ENCODE assay signal across 7 cellular contexts in the genomic region with DNA sequence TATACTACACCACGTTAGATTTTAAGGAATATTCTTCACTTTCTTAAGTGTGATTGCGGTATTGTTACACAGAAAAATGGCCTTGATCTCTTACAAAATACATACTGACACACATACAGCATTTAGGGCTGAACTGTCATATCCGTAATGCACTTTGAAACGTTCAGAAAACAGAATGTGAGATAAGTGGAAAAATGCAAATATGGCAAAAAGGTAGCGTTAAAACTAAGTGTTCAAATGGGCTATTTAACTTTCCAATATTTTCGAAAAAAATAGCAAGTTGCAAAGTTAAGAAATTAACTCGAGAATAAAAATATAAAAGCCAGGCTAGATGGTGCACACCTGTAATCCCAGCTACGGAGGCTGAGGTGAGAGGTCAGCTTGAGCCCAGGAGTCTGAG. TPM values are rescaled to one million over a fixed set of nuclear protein-coding genes. Genes with fewer than 3 reads are reported as not detected.
DNase-seq lines count a peak whose midpoint lies in the region; TF ChIP-seq lines count a peak whose summit lies in the region.

No MANE protein-coding gene starts in this region.

- peak overlapping the region in 3 of 5 donors; percentile 90 to 98 (median 97) for H3K9ac ChIP-seq in subcutaneous abdominal adipose tissue (ENCODE audit: low read length in 5 of 5)

- H3K27me3 ChIP-seq in subcutaneous abdominal adipose tissue (ENCODE audit: control insufficient read depth in 5 of 5, insufficient read depth in 4 of 5, low read length in 5 of 5) = no peaks in the 10 kb centered on the region

- H3K9me3 Mint-ChIP-seq in HFFc6 = no peaks in the 10 kb centered on the region
- peaks cover 8% of the 10 kb centered on the region for H3K9me3 Mint-ChIP-seq in activated T-helper 1 cell treated with anti-CD3 and anti-CD28 coated beads, Interleukin-12 subunit alpha, Interleukin-12 subunit beta, Interleukin-2, Interleukin-4 antibody, amounts not matched to agents 30 ng/mL and 10 ng/mL and 1 ng/mL, durations not matched to agents 14 hours and 24 hours and 36 hours
- no peaks in the 10 kb centered on the region for H3K9me3 Mint-ChIP-seq in immature natural killer cell

- H3K27me3 Mint-ChIP-seq in HFFc6 (ENCODE audit: insufficient read depth) = no peaks in the 10 kb centered on the region
- peaks cover 3% of the 10 kb centered on the region for H3K27me3 Mint-ChIP-seq in activated T-helper 1 cell treated with anti-CD3 and anti-CD28 coated beads, Interleukin-12 subunit alpha, Interleukin-12 subunit beta, Interleukin-2, Interleukin-4 antibody, amounts not matched to agents 30 ng/mL and 10 ng/mL and 1 ng/mL, durations not matched to agents 14 hours and 24 hours and 36 hours (ENCODE audit: insufficient read depth)
- H3K27me3 Mint-ChIP-seq in immature natural killer cell (ENCODE audit: low read depth in 3 of 3) = peaks cover 0 to 4% (median 2%) of the 10 kb centered on the region in 3 donors

- H3K4me1 Mint-ChIP-seq in HFFc6 (ENCODE audit: low read depth) (peaks cover 39% of the 10 kb centered on the region), immature natural killer cell (peaks cover 34 to 49% of the 10 kb centered on the region in 2 donors)
- H3K4me1 Mint-ChIP-seq in activated T-helper 1 cell treated with anti-CD3 and anti-CD28 coated beads, Interleukin-12 subunit alpha, Interleukin-12 subunit beta, Interleukin-2, Interleukin-4 antibody, amounts not matched to agents 30 ng/mL and 10 ng/mL and 1 ng/mL, durations not matched to agents 14 hours and 24 hours and 36 hours (ENCODE audit: low read depth) = peaks cover 52% of the 10 kb centered on the region

- peak overlapping the region; percentile 80 to 90 (median 85) for H3K4me3 ChIP-seq in subcutaneous abdominal adipose tissue (ENCODE audit: low read depth in 1 of 5, low read length in 5 of 5)
- no peak overlapping the region for H3K4me3 ChIP-seq in lower leg skin (ENCODE audit: low read depth, poor library complexity, severe bottlenecking)

- no peak for TF ChIP-seq POLR2A in lower leg skin (IDR thresholded peaks at IDR 0.05)

- H3K4me1 ChIP-seq in subcutaneous abdominal adipose tissue (ENCODE audit: control insufficient read depth in 5 of 5, insufficient read depth in 5 of 5, low read length in 5 of 5) = peaks cover 0 to 47% (median 41%) of the 10 kb centered on the region in 5 donors

- H3K36me3 ChIP-seq in subcutaneous abdominal adipose tissue (ENCODE audit: control insufficient read depth in 5 of 5, insufficient read depth in 5 of 5, low read length in 5 of 5) = no peaks in the 10 kb centered on the region

- 63 to 73% methylated on average over 8 of the region's 8 CpGs for WGBS in lower leg skin, 2 donors

- peaks cover 0 to 2% (median 0%) of the 10 kb centered on the region in 5 donors for H3K9me3 ChIP-seq in subcutaneous abdominal adipose tissue (ENCODE audit: control insufficient read depth in 5 of 5, low read length in 5 of 5)

- DNase-seq in HFFc6 (no peak), immature natural killer cell (no peak), NCI-H748 treated with DMSO at 0.1 percent for 48 hours (lab: John Stamatoyannopoulos, UW) (no peak), lower leg skin (ENCODE audit: low spot score in 2 of 2) (no peak), COLO829 (ENCODE audit: low spot score) (no peak)
- no peak for DNase-seq in activated T-helper 1 cell treated with anti-CD3 and anti-CD28 coated beads, Interleukin-12 subunit alpha, Interleukin-12 subunit beta, Interleukin-2, Interleukin-4 antibody, amounts not matched to agents 30 ng/mL and 10 ng/mL and 1 ng/mL, durations not matched to agents 14 hours and 24 hours and 36 hours (ENCODE audit: low spot score)

- intact Hi-C loops in activated T-helper 1 cell treated with anti-CD3 and anti-CD28 coated beads, Interleukin-12 subunit alpha, Interleukin-12 subunit beta, Interleukin-2, Interleukin-4 antibody, amounts not matched to agents 30 ng/mL and 10 ng/mL and 1 ng/mL, durations not matched to agents 14 hours and 24 hours and 36 hours (cut with micrococcal nuclease) = loop anchor here (5.0 kb wide), 1 partner anchor 489 kb away; a partner anchor contains a TSS
- intact Hi-C loops in lower leg skin (cut with DNase I; ENCODE audit: low total_unique reads) = no loop called here

- no peak for TF ChIP-seq CTCF in HFFc6 (IDR thresholded peaks at IDR 0.05)
- no peak for TF ChIP-seq CTCF in lower leg skin (IDR thresholded peaks at IDR 0.05)

- peak overlapping the region; percentile 100; the same call in 1 of the 2 replicates for H3K27ac Mint-ChIP-seq in HFFc6
- H3K27ac Mint-ChIP-seq in activated T-helper 1 cell treated with anti-CD3 and anti-CD28 coated beads, Interleukin-12 subunit alpha, Interleukin-12 subunit beta, Interleukin-2, Interleukin-4 antibody, amounts not matched to agents 30 ng/mL and 10 ng/mL and 1 ng/mL, durations not matched to agents 14 hours and 24 hours and 36 hours = no peak overlapping the region
- peak overlapping the region in 4 of 6 donors; percentile 53 to 96 (median 90) for H3K27ac Mint-ChIP-seq in immature natural killer cell

- H3K4me3 Mint-ChIP-seq in HFFc6 = peak overlapping the region; percentile 99
- H3K4me3 Mint-ChIP-seq in activated T-helper 1 cell treated with anti-CD3 and anti-CD28 coated beads, Interleukin-12 subunit alpha, Interleukin-12 subunit beta, Interleukin-2, Interleukin-4 antibody, amounts not matched to agents 30 ng/mL and 10 ng/mL and 1 ng/mL, durations not matched to agents 14 hours and 24 hours and 36 hours = peak overlapping the region; percentile 95
- peak overlapping the region; percentile 92 to 95 (median 95) for H3K4me3 Mint-ChIP-seq in immature natural killer cell

- H3K36me3 Mint-ChIP-seq in HFFc6 (ENCODE audit: low read depth) (peaks cover 28% of the 10 kb centered on the region; the same call in 1 of the 2 replicates), immature natural killer cell (peaks cover 0 to 3% (median 3%) of the 10 kb centered on the region in 3 donors)
- peaks cover 42% of the 10 kb centered on the region for H3K36me3 Mint-ChIP-seq in activated T-helper 1 cell treated with anti-CD3 and anti-CD28 coated beads, Interleukin-12 subunit alpha, Interleukin-12 subunit beta, Interleukin-2, Interleukin-4 antibody, amounts not matched to agents 30 ng/mL and 10 ng/mL and 1 ng/mL, durations not matched to agents 14 hours and 24 hours and 36 hours (ENCODE audit: low read depth)

- H3K27ac ChIP-seq in subcutaneous abdominal adipose tissue (ENCODE audit: low read depth, low read length) = peak overlapping the region; percentile 92

RNA-seq across cellular contexts. Expression of a gene that starts 1.7 kb away (rescaled TPM):
- total RNA-seq in HFFc6 (2021; fragmentation: NEBNext Ultra II Directional; extraction: Animal tissue kit (Norgen Biotek cat#: 25700)) = 10 to 100 TPM; 21.8 to 29.6 (median 25.5) TPM
- total RNA-seq in activated T-helper 1 cell treated with anti-CD3 and anti-CD28 coated beads, Interleukin-12 subunit alpha, Interleukin-12 subunit beta, Interleukin-2, Interleukin-4 antibody, amounts not matched to agents 30 ng/mL and 10 ng/mL and 1 ng/mL, durations not matched to agents 14 hours and 24 hours and 36 hours = 29.9 and 30.5 TPM in 2 replicates
- polyA plus RNA-seq in immature natural killer cell = 10 to 100 TPM in 1 of 3 donors, 1 to 10 TPM in 2; 7.9 to 10.6 (median 8.1) TPM
- 10 to 100 TPM; 22.8 to 30.8 (median 25.9) TPM for total RNA-seq in lower leg skin
